22 cellular contexts compared by ENCODE assay signal in the genomic region with DNA sequence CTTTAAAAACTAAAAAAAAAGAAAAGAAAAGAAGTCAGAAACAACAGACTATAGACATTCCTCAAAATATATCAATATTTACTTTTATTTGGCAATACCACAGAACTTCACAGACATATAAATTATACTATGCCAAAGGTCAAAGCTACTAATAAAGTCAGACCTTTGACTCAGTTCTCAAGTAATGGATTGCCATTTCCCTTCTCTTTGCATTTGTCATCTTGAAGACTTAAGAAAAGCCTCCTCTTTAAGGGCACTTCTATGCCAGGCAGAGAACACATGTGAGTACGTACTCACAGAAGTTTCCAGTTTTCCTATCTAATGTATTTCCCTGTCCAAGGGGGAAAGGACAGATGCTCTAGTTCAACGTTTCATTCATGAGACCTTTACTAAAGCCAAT. TPM values are rescaled to one million over a fixed set of nuclear protein-coding genes. Genes with fewer than 3 reads are reported as not detected.
DNase-seq lines count a peak whose midpoint lies in the region; ATAC-seq, FAIRE-seq and TF ChIP-seq lines count a peak whose summit lies in the region.
"Had no signal": no experiment of that assay in that cellular context is flagged by ENCODE, and none has a peak within 500 bp of the region (broad histone marks: within the 10 kb centered on the region; RNA-seq: fewer than 3 reads in every experiment).

No MANE protein-coding gene starts in this region.

- H3K27ac ChIP-seq in liver (ENCODE audit: low read depth in 1 of 2, low read length in 2 of 2) (no peak overlapping the region), HepG2 (ENCODE audit: extremely low read length, insufficient read depth, low read length) (no peak overlapping the region)
- H3K27ac ChIP-seq: RWPE1, SK-N-MC had no signal

- POLR2A ChIA-PET in HepG2 (lab: Yijun Ruan, JAX): no interaction called here

- TF ChIP-seq CTCF in liver (IDR thresholded peaks at IDR 0.05; ENCODE audit: low read depth, low read length, missing input control) (no peak), HepG2 (CRISPR knock-in tag; IDR thresholded peaks at IDR 0.05) (no peak), osteocyte (IDR thresholded peaks at IDR 0.05) (no peak)

- TF ChIP-seq POLR2A in HepG2 (IDR thresholded peaks at IDR 0.05; ENCODE audit: insufficient read depth in 1 of 2, low read depth in 2 of 2, low read length in 2 of 2): no peak

- no peaks in the 10 kb centered on the region for H3K9me3 ChIP-seq in liver (ENCODE audit: control insufficient read depth in 4 of 4, low read length in 3 of 4)
- H3K9me3 ChIP-seq in HepG2 (ENCODE audit: low read length): no peaks in the 10 kb centered on the region
- H3K9me3 ChIP-seq: BE2C had no signal

- H3K36me3 Mint-ChIP-seq in central memory CD8-positive, alpha-beta T cell (ENCODE audit: insufficient read depth): peaks cover 40% of the 10 kb centered on the region
- H3K36me3 Mint-ChIP-seq in stimulated activated memory B cell treated with anti-CD40 and anti-IgM and Interleukin-4, amounts not matched to agents 10 μg/mL and 1 μg/mL and 100 μg/mL, for 72 hours: peaks cover 52% of the 10 kb centered on the region
- H3K36me3 Mint-ChIP-seq in osteocyte (ENCODE audit: unreplicated experiment): peaks cover 30% of the 10 kb centered on the region

- H3K9ac ChIP-seq in liver (ENCODE audit: low read depth in 1 of 2, low read length in 2 of 2) (no peak overlapping the region), HepG2 (ENCODE audit: insufficient read depth, low read depth, low read length) (no peak overlapping the region)

- no peaks in the 10 kb centered on the region for H4K20me1 ChIP-seq in HepG2 (ENCODE audit: insufficient read depth, low read length)

- H3K27me3 Mint-ChIP-seq in central memory CD8-positive, alpha-beta T cell: no peaks in the 10 kb centered on the region
- no peaks in the 10 kb centered on the region for H3K27me3 Mint-ChIP-seq in stimulated activated memory B cell treated with anti-CD40 and anti-IgM and Interleukin-4, amounts not matched to agents 10 μg/mL and 1 μg/mL and 100 μg/mL, for 72 hours
- H3K27me3 Mint-ChIP-seq in osteocyte (ENCODE audit: unreplicated experiment): no peaks in the 10 kb centered on the region
- H3K27me3 Mint-ChIP-seq: T-helper 17 cell had no signal

- H3K4me1 ChIP-seq in liver (ENCODE audit: control insufficient read depth in 4 of 4, insufficient read depth in 4 of 4, low read length in 3 of 4) (peaks cover 2 to 34% (median 27%) of the 10 kb centered on the region in 4 donors), HepG2 (ENCODE audit: insufficient read depth, low read length) (peaks cover 9% of the 10 kb centered on the region)
- H3K4me1 ChIP-seq: BE2C had no signal

- H3K4me3 ChIP-seq in liver (ENCODE audit: low read depth in 1 of 3, low read length in 3 of 3): no peak overlapping the region
- H3K4me3 ChIP-seq in HepG2 (replicated peaks in 1 of 3; ENCODE audit: insufficient read depth in 1 of 3, low read depth in 2 of 3, low read length in 3 of 3): no peak overlapping the region
- H3K4me3 ChIP-seq: SK-N-MC had no signal

- in situ Hi-C loops in HepG2 (cut with HindIII; ENCODE audit: extremely low pct_ligation_motif_present, low pct_unique_long_range_greater_than_20kb): no loop called here

- 60% methylated on average over 2 of the region's 2 CpGs for WGBS in liver
- 81% methylated on average over 2 of the region's 2 CpGs for whole genome bisulfite sequencing in HepG2 (ENCODE audit: low lambda C conversion rate)

- H3K4me2 ChIP-seq in HepG2 (ENCODE audit: low read depth, low read length): no peak overlapping the region

- H3K36me3 ChIP-seq in liver (ENCODE audit: control insufficient read depth in 4 of 4, insufficient read depth in 3 of 4, low read depth in 1 of 4, low read length in 3 of 4) (peaks cover 0 to 5% (median 2%) of the 10 kb centered on the region in 4 donors), HepG2 (replicated peaks in 1 of 2; ENCODE audit: control insufficient read depth in 1 of 2, insufficient read depth in 2 of 2, low read length in 2 of 2) (peaks cover 4 to 47% of the 10 kb centered on the region in 2 experiments; a peak in 3 of 5 replicates)

- no peak overlapping the region for H2AFZ ChIP-seq in HepG2 (ENCODE audit: low read length)

- no peaks in the 10 kb centered on the region for H3K9me3 Mint-ChIP-seq in central memory CD8-positive, alpha-beta T cell
- no peaks in the 10 kb centered on the region for H3K9me3 Mint-ChIP-seq in stimulated activated memory B cell treated with anti-CD40 and anti-IgM and Interleukin-4, amounts not matched to agents 10 μg/mL and 1 μg/mL and 100 μg/mL, for 72 hours
- H3K9me3 Mint-ChIP-seq in osteocyte (ENCODE audit: unreplicated experiment): no peaks in the 10 kb centered on the region
- H3K9me3 Mint-ChIP-seq: activated naive CD4-positive, alpha-beta T cell treated with anti-CD3 and anti-CD28 coated beads, Interleukin-2, amount 50 U/mL, for 72 hours; activated T-helper 1 cell treated with anti-CD3 and anti-CD28 coated beads, Interleukin-12 subunit alpha, Interleukin-12 subunit beta, Interleukin-2, Interleukin-4 antibody, amounts not matched to agents 30 ng/mL and 10 ng/mL and 1 ng/mL, durations not matched to agents 14 hours and 24 hours and 36 hours had no signal

- ATAC-seq in HepG2: no peak
- peak; percentile 28 for ATAC-seq in HG02981 (IDR thresholded peaks at IDR 0.05; ENCODE audit: unreplicated experiment)
- ATAC-seq in central memory CD8-positive, alpha-beta T cell (replicated peaks; ENCODE audit: extremely low read depth, poor library complexity, severe bottlenecking): no peak
- ATAC-seq in stimulated activated memory B cell treated with anti-CD40 and anti-IgM and Interleukin-4, amounts not matched to agents 10 μg/mL and 1 μg/mL and 100 μg/mL, for 72 hours: no peak
- ATAC-seq: activated naive CD4-positive, alpha-beta T cell treated with anti-CD3 and anti-CD28 coated beads, Interleukin-2, amount 50 U/mL, for 72 hours; T-helper 17 cell had no signal

- TF ChIP-seq EP300 in HepG2 (IDR thresholded peaks at IDR 0.05; ENCODE audit: low read depth in 2 of 2, low read length in 2 of 2): no peak
- TF ChIP-seq EP300 in HepG2 (CRISPR knock-in tag; IDR thresholded peaks at IDR 0.05; ENCODE audit: borderline replicate concordance): no peak

- no peak for FAIRE-seq in HepG2 (lab: Jason Lieb, UNC)
- FAIRE-seq: endothelial cell of umbilical vein had no signal

- no peak overlapping the region for H3K4me3 Mint-ChIP-seq in central memory CD8-positive, alpha-beta T cell
- no peak overlapping the region for H3K4me3 Mint-ChIP-seq in stimulated activated memory B cell treated with anti-CD40 and anti-IgM and Interleukin-4, amounts not matched to agents 10 μg/mL and 1 μg/mL and 100 μg/mL, for 72 hours
- no peak overlapping the region for H3K4me3 Mint-ChIP-seq in osteocyte (ENCODE audit: unreplicated experiment)
- H3K4me3 Mint-ChIP-seq: activated T-helper 1 cell treated with anti-CD3 and anti-CD28 coated beads, Interleukin-12 subunit alpha, Interleukin-12 subunit beta, Interleukin-2, Interleukin-4 antibody, amounts not matched to agents 30 ng/mL and 10 ng/mL and 1 ng/mL, durations not matched to agents 14 hours and 24 hours and 36 hours; T-helper 17 cell had no signal

- peak overlapping the region; percentile 41 for H3K27ac Mint-ChIP-seq in central memory CD8-positive, alpha-beta T cell (ENCODE audit: low read depth)
- H3K27ac Mint-ChIP-seq in stimulated activated memory B cell treated with anti-CD40 and anti-IgM and Interleukin-4, amounts not matched to agents 10 μg/mL and 1 μg/mL and 100 μg/mL, for 72 hours: peak overlapping the region; percentile 76
- no peak overlapping the region for H3K27ac Mint-ChIP-seq in osteocyte (ENCODE audit: unreplicated experiment)
- H3K27ac Mint-ChIP-seq: activated naive CD4-positive, alpha-beta T cell treated with anti-CD3 and anti-CD28 coated beads, Interleukin-2, amount 50 U/mL, for 72 hours; activated T-helper 1 cell treated with anti-CD3 and anti-CD28 coated beads, Interleukin-12 subunit alpha, Interleukin-12 subunit beta, Interleukin-2, Interleukin-4 antibody, amounts not matched to agents 30 ng/mL and 10 ng/mL and 1 ng/mL, durations not matched to agents 14 hours and 24 hours and 36 hours; T-helper 17 cell had no signal

- H3K4me1 Mint-ChIP-seq in central memory CD8-positive, alpha-beta T cell: peaks cover 25% of the 10 kb centered on the region
- peaks cover 60% of the 10 kb centered on the region for H3K4me1 Mint-ChIP-seq in stimulated activated memory B cell treated with anti-CD40 and anti-IgM and Interleukin-4, amounts not matched to agents 10 μg/mL and 1 μg/mL and 100 μg/mL, for 72 hours
- peaks cover 6% of the 10 kb centered on the region for H3K4me1 Mint-ChIP-seq in osteocyte (ENCODE audit: unreplicated experiment)

- intact Hi-C loops in HepG2 (cut with micrococcal nuclease; ENCODE audit: unreplicated experiment): no loop called here

- TF ChIP-seq RAD21 in liver (IDR thresholded peaks at IDR 0.05) (no peak), HepG2 (CRISPR knock-in tag; IDR thresholded peaks at IDR 0.05) (no peak)

- H3K27me3 ChIP-seq in liver (ENCODE audit: control insufficient read depth in 4 of 4, insufficient read depth in 4 of 4, low read length in 3 of 4) (no peaks in the 10 kb centered on the region), HepG2 (ENCODE audit: control insufficient read depth in 1 of 2, insufficient read depth in 2 of 2, low read length in 2 of 2) (no peaks in the 10 kb centered on the region)
- H3K27me3 ChIP-seq: BE2C had no signal

- peaks cover 31% of the 10 kb centered on the region for H3K79me2 ChIP-seq in HepG2 (ENCODE audit: insufficient read depth, low read length)

- no TSS peak for BruUV-seq in HepG2 (replicated peaks; lab: Mats Ljungman, UMichigan)

- DNase-seq in HepG2 (ENCODE audit: low spot score) (no peak), osteocyte (ENCODE audit: extremely low spot score, unreplicated experiment) (no peak)
- no peak for DNase-seq in central memory CD8-positive, alpha-beta T cell (ENCODE audit: low spot score in 2 of 2)
- DNase-seq in stimulated activated CD4-positive, alpha-beta T cell treated with anti-CD3 and anti-CD28 coated beads, Interleukin-4, amount 100 ng/mL, for 24 hours: no peak
- no peak for DNase-seq in activated effector memory CD4-positive, alpha-beta T cell treated with Interleukin-2 at 50 U/mL for 16 hours
- DNase-seq: activated CD4-positive, alpha-beta T cell treated with anti-CD3 and anti-CD28 coated beads for 48 hours; BE2C; islet precursor cell; mammary epithelial cell; NCI-H1694; NCI-H2171 treated with DMSO at 0.1 percent for 48 hours; NCI-H526 treated with DMSO at 0.1 percent for 48 hours; nucleus accumbens; T-helper 17 cell had no signal

- CTCF ChIA-PET in HepG2 (lab: Yijun Ruan, JAX; ENCODE audit: low intra/inter-chr PET ratio, low total read pairs): no interaction called here

RNA-seq across cellular contexts. Expression of a gene that starts 37.6 kb away (rescaled TPM):
- total RNA-seq in liver (10 to 100 TPM; 26.5 to 38.9 TPM), HepG2 (2016; rRNA removed; fragmentation: Illumina TruSeq; extraction: Trizol) (44.6 and 61.5 TPM in 2 replicates), osteocyte (46.0 and 46.2 TPM in 2 replicates)
- polyA plus RNA-seq in liver (10 to 100 TPM in 1 of 2 donors, 1 to 10 TPM in 1; 9.2 to 13.6 TPM), HepG2 (2011; rRNA removed) (22.1 and 23.8 TPM in 2 replicates)
- 14.8 and 16.2 TPM in 2 replicates for total RNA-seq in HepG2 (2016; cell fraction: cytosol; rRNA removed; fragmentation: Illumina TruSeq; extraction: Trizol; ENCODE audit: low read depth)
- 44.0 and 55.4 TPM in 2 replicates for total RNA-seq in HepG2 (2016; cell fraction: insoluble cytoplasmic fraction; rRNA removed; fragmentation: Illumina TruSeq; extraction: Trizol)
- 20.9 and 21.8 TPM in 2 replicates for total RNA-seq in HepG2 (2016; cell fraction: membrane; rRNA removed; fragmentation: Illumina TruSeq; extraction: Trizol)
- 29.8 and 32.3 TPM in 2 replicates for total RNA-seq in HepG2 (2016; cell fraction: nucleus; rRNA removed; fragmentation: Illumina TruSeq; extraction: Trizol)
- polyA plus RNA-seq in HepG2 (2011; cell fraction: cytosol; rRNA removed): 18.9 and 23.0 TPM in 2 replicates
- polyA plus RNA-seq in HepG2 (2011; cell fraction: nucleus; rRNA removed): 28.9 and 32.0 TPM in 2 replicates
- polyA plus RNA-seq in HepG2 (2012): 24.4 and 25.7 TPM in 2 replicates
- polyA plus RNA-seq in HepG2 (2016; cell fraction: cytosol; fragmentation: Illumina TruSeq; extraction: Trizol; ENCODE audit: low read depth): 2.0 and 2.3 TPM in 2 replicates
- 38.1 and 39.8 TPM in 2 replicates for polyA plus RNA-seq in HepG2 (2016; cell fraction: insoluble cytoplasmic fraction; fragmentation: Illumina TruSeq; extraction: Trizol; ENCODE audit: low read depth)
- polyA plus RNA-seq in HepG2 (2016; cell fraction: membrane; fragmentation: Illumina TruSeq; extraction: Trizol; ENCODE audit: low read depth): 6.9 and 8.1 TPM in 2 replicates
- 26.3 and 27.2 TPM in 2 replicates for polyA plus RNA-seq in HepG2 (2016; cell fraction: nucleus; fragmentation: Illumina TruSeq; extraction: Trizol; ENCODE audit: insufficient read depth, low read depth)
- 49.1 and 105 TPM in 2 replicates for polyA minus RNA-seq in HepG2 (2011; rRNA and poly(A)+ RNA removed; ENCODE audit: low replicate concordance)
- 24.7 and 27.5 TPM in 2 replicates for polyA minus RNA-seq in HepG2 (2011; cell fraction: cytosol; rRNA and poly(A)+ RNA removed)
- polyA minus RNA-seq in HepG2 (2011; cell fraction: nucleus; rRNA and poly(A)+ RNA removed): 42.5 and 58.9 TPM in 2 replicates
